Comparison of ENCODE assay signal across 8 cellular contexts in the genomic region with DNA sequence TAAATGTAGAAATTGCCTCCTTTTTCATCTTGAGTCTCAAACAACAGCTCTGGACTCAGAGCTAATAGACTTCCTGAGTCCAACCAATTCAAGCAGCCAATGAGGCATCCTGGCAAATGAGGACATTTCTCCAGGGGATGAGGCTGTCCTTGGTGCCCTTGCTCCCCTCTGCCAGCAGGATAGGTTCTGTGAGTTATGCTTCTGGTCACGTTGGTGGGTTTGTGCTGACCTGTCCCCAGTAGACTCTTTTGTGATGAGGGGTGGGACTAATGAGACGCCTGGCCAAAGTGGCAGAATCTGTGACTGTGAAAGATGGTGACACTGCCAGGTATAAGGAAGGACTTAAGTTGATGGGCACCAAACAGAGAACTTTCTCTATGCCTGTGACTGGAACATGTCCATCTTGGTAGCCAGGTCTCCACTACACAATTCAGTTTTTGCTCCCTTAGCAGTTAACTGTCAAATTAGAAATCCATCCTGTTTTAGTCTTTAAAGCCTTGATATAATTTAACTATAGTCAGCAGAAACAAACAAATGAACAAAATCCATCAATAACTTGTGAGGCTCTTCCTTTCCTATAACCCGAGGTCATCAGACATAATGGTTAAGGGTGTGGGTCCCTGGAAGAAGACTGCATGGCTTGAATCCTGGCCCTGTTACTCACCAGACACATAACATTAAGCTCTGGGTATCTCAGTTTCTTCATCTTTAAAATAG. TPM values are rescaled to one million over a fixed set of nuclear protein-coding genes. Genes with fewer than 3 reads are reported as not detected.
DNase-seq lines count a peak whose midpoint lies in the region; ATAC-seq, FAIRE-seq and TF ChIP-seq lines count a peak whose summit lies in the region.

No MANE protein-coding gene starts in this region.

- FAIRE-seq in frontal cortex (lab: Jason Lieb, UNC) = no peak

- no peak for TF ChIP-seq CTCF in HL-60 (IDR thresholded peaks at IDR 0.05; ENCODE audit: insufficient read depth, low read length)
- TF ChIP-seq CTCF in activated B cell treated with CpG ODN at 0.5 μM for 24 hours (IDR thresholded peaks at IDR 0.05) = no peak
- TF ChIP-seq CTCF in heart left ventricle (IDR thresholded peaks at IDR 0.05) = no peak

- peaks cover 40% of the 10 kb centered on the region for H3K4me1 Mint-ChIP-seq in activated B cell treated with CpG ODN at 0.5 μM for 24 hours
- H3K4me1 Mint-ChIP-seq in stimulated activated effector memory CD8-positive, alpha-beta T cell treated with anti-CD3 and anti-CD28 coated beads, Interleukin-12 subunit alpha, Interleukin-12 subunit beta, amount 100 ng/mL, for 72 hours = peaks cover 53% of the 10 kb centered on the region

- 46 to 66% (median 57%) methylated on average over 3 of the region's 3 CpGs for WGBS in heart left ventricle, 4 donors

- H3K4me3 Mint-ChIP-seq in activated B cell treated with CpG ODN at 0.5 μM for 24 hours = no peak overlapping the region
- H3K4me3 Mint-ChIP-seq in stimulated activated effector memory CD8-positive, alpha-beta T cell treated with anti-CD3 and anti-CD28 coated beads, Interleukin-12 subunit alpha, Interleukin-12 subunit beta, amount 100 ng/mL, for 72 hours = peak overlapping the region; percentile 73

- H3K27ac ChIP-seq in HL-60 (replicated peaks) = peak overlapping the region; percentile 74
- peak overlapping the region; percentile 54 to 89 (median 82) for H3K27ac ChIP-seq in heart left ventricle

- no peak overlapping the region for H3K4me3 ChIP-seq in HL-60 (replicated peaks; ENCODE audit: insufficient read depth, low read length)
- H3K4me3 ChIP-seq in heart left ventricle = peak overlapping the region in 2 of 12 donors; percentile 16 to 23

- no peaks in the 10 kb centered on the region for H3K36me3 Mint-ChIP-seq in activated B cell treated with CpG ODN at 0.5 μM for 24 hours (ENCODE audit: low read depth)
- peaks cover 19% of the 10 kb centered on the region for H3K36me3 Mint-ChIP-seq in stimulated activated effector memory CD8-positive, alpha-beta T cell treated with anti-CD3 and anti-CD28 coated beads, Interleukin-12 subunit alpha, Interleukin-12 subunit beta, amount 100 ng/mL, for 72 hours

- H3K27me3 Mint-ChIP-seq in activated B cell treated with CpG ODN at 0.5 μM for 24 hours = no peaks in the 10 kb centered on the region

- peak overlapping the region; percentile 84 for H3K27ac Mint-ChIP-seq in activated B cell treated with CpG ODN at 0.5 μM for 24 hours
- H3K27ac Mint-ChIP-seq in stimulated activated effector memory CD8-positive, alpha-beta T cell treated with anti-CD3 and anti-CD28 coated beads, Interleukin-12 subunit alpha, Interleukin-12 subunit beta, amount 100 ng/mL, for 72 hours = peak overlapping the region; percentile 100

- H3K36me3 ChIP-seq in heart left ventricle = no peaks in the 10 kb centered on the region

- DNase-seq in HL-60 (ENCODE audit: low read depth in 1 of 2, low spot score in 1 of 2) (no peak), activated B cell treated with CpG ODN at 0.5 μM for 24 hours (no peak), heart left ventricle (no peak), mesenteric fat pad (ENCODE audit: low spot score) (no peak), NCI-H774 (lab: John Stamatoyannopoulos, UW) (no peak), frontal cortex (ENCODE audit: low spot score in 2 of 2) (no peak), AG20443 (ENCODE audit: low spot score) (no peak)
- no peak for DNase-seq in stimulated activated effector memory CD8-positive, alpha-beta T cell treated with anti-CD3 and anti-CD28 coated beads, Interleukin-12 subunit alpha, Interleukin-12 subunit beta, amount 100 ng/mL, for 72 hours (ENCODE audit: low spot score in 2 of 2)

- ATAC-seq in activated B cell treated with CpG ODN at 0.5 μM for 24 hours (ENCODE audit: low read depth) (no peak), heart left ventricle (peak in 2 of 4 donors; percentile 2 to 15)
- ATAC-seq in stimulated activated effector memory CD8-positive, alpha-beta T cell treated with anti-CD3 and anti-CD28 coated beads, Interleukin-12 subunit alpha, Interleukin-12 subunit beta, amount 100 ng/mL, for 72 hours = no peak

- H3K27me3 ChIP-seq in HL-60 (ENCODE audit: insufficient read depth, poor library complexity, severe bottlenecking) = no peaks in the 10 kb centered on the region
- H3K27me3 ChIP-seq in heart left ventricle = no peaks in the 10 kb centered on the region

- intact Hi-C loops in activated B cell treated with CpG ODN at 0.5 μM for 24 hours (cut with micrococcal nuclease) = loop anchor here (5.0 kb wide), 1 partner anchor 38 kb away; the partner anchor contains the start of gene THEM4
- intact Hi-C loops in heart left ventricle (cut with DNase I) = loop anchor here in 2 of 10 donors (5.0 kb wide), 1 partner anchor 47 kb away; the partner anchor contains the start of gene S100A10 (in 2 of the 2)

- peaks cover 8 to 68% (median 47%) of the 10 kb centered on the region in 12 donors for H3K4me1 ChIP-seq in heart left ventricle

- no peaks in the 10 kb centered on the region for H3K9me3 ChIP-seq in heart left ventricle

- H3K9me3 Mint-ChIP-seq in activated B cell treated with CpG ODN at 0.5 μM for 24 hours = no peaks in the 10 kb centered on the region
- peaks cover 3% of the 10 kb centered on the region for H3K9me3 Mint-ChIP-seq in stimulated activated effector memory CD8-positive, alpha-beta T cell treated with anti-CD3 and anti-CD28 coated beads, Interleukin-12 subunit alpha, Interleukin-12 subunit beta, amount 100 ng/mL, for 72 hours

- POLR2A ChIA-PET in activated B cell treated with CpG ODN at 0.5 μM for 24 hours (lab: Charles Lee) = interaction anchor here (1.7 kb wide), 1 partner anchor 36 kb away, joined by 5 read pairs; no protein-coding TSS in a partner anchor

- CTCF ChIA-PET in activated B cell treated with CpG ODN at 0.5 μM for 24 hours (lab: Charles Lee) = interaction anchor here (1.0 kb wide), 1 partner anchor 57 kb away, joined by 3 read pairs; no protein-coding TSS in a partner anchor

- no peak for TF ChIP-seq POLR2A in heart left ventricle (IDR thresholded peaks at IDR 0.05)

RNA-seq across cellular contexts. Expression of gene THEM4, which starts 35.7 kb away (rescaled TPM):
- total RNA-seq in activated B cell treated with CpG ODN at 0.5 μM for 24 hours = 20.4 and 22.8 TPM in 2 replicates
- 10 to 100 TPM; 14.2 to 17.0 (median 15.0) TPM for total RNA-seq in heart left ventricle
- 10 to 100 TPM; 14.8 to 25.5 TPM for polyA plus RNA-seq in heart left ventricle
- 14.8 TPM for total RNA-seq in mesenteric fat pad
- total RNA-seq in frontal cortex = 5.3 TPM

RNA-seq across cellular contexts. Expression of gene S100A10, which starts 48.6 kb away (rescaled TPM):
- total RNA-seq in activated B cell treated with CpG ODN at 0.5 μM for 24 hours (62.7 and 63.6 TPM in 2 replicates), heart left ventricle (100 to 1,000 TPM in 7 of 9 donors, 10 to 100 TPM in 2; 55.5 to 403 (median 156) TPM), mesenteric fat pad (650 TPM), frontal cortex (2.4 TPM)
- polyA plus RNA-seq in heart left ventricle = 100 to 1,000 TPM; 258 to 387 TPM

Comparison
In these comparisons a context has a peak if more than half of its experiments do, and no peak if none do; other contexts are left out.
1. RNA of gene S100A10, which starts 48.6 kb away (total RNA-seq): 650 TPM in mesenteric fat pad (single experiment), 55.5 to 403 TPM in heart left ventricle and 62.7 to 63.6 TPM in activated B cell treated with CpG ODN at 0.5 μM for 24 hours; 2.4 TPM in frontal cortex (single experiment); every median in the first group is over 10 times any median in the second.